Comparison of ENCODE assay signal across 13 cellular contexts in the genomic region with DNA sequence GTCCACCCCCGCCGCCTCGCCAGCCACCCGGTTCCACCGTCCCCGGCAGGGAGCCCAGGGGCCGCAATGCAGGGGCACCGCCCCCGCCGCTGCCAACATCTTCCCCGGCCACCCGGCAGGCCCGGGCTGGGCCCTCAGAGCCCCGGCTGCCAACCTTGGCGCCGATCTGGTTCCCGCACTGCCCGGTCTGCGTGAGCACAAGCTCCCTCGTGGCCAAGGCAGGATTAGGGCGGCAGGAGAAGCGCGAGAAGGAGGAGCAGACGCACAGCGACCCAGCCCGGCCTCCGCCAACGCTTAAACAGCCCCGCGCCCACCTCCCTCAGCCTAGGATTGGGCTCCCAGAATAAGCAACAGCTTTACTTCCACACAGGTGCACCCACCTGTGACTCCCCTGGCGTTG. TPM values are rescaled to one million over a fixed set of nuclear protein-coding genes. Genes with fewer than 3 reads are reported as not detected.
"Had no signal": no experiment of that assay in that cellular context is flagged by ENCODE, and none has a peak within 500 bp of the region (broad histone marks: within the 10 kb centered on the region; RNA-seq: fewer than 3 reads in every experiment).

No MANE protein-coding gene starts in this region.

RNA-seq across cellular contexts. Expression of gene FRG2, which starts 42.4 kb away (rescaled TPM):
- total RNA-seq: activated B cell treated with CpG ODN at 0.5 μM for 24 hours; activated CD4-positive, alpha-beta memory T cell treated with anti-CD3 and anti-CD28 coated beads, Interleukin-2, amount 10 ng/mL, durations not matched to agents 7 days and 5 days; activated CD4-positive, alpha-beta T cell treated with anti-CD3 and anti-CD28 coated beads for 36 hours; activated CD4-positive, alpha-beta T cell treated with anti-CD3 and anti-CD28 coated beads, Interleukin-2, amount 10 ng/mL, durations not matched to agents 24 days and 14 days; activated CD4-positive, alpha-beta T cell treated with anti-CD3 and anti-CD28 coated beads, Interleukin-2, amount 10 ng/mL, durations not matched to agents 7 days and 5 days; activated CD8-positive, alpha-beta memory T cell treated with anti-CD3 and anti-CD28 coated beads, Interleukin-2, amount 10 ng/mL, durations not matched to agents 7 days and 5 days; activated CD8-positive, alpha-beta T cell treated with anti-CD3 and anti-CD28 coated beads for 36 hours; activated CD8-positive, alpha-beta T cell treated with anti-CD3 and anti-CD28 coated beads, Interleukin-2, amount 10 ng/mL, durations not matched to agents 7 days and 5 days; T-cell; T-helper 1 cell treated with Interleukin-12 subunit alpha and Interleukin-12 subunit beta and Interleukin-4 antibody, amounts not matched to agents 30 ng/mL and 1 ng/mL, for 36 hours; T-helper 17 cell; T-helper 2 cell treated with Interferon-gamma antibody and Interleukin-4, amounts not matched to agents 100 ng/mL and 5 ng/mL, for 36 hours; WTC11 had no signal
